30 cellular contexts compared by ENCODE assay signal in genomic region chr2:151882786-151883445, GRCh38.
"Had no signal": no experiment of that assay in that cellular context is flagged by ENCODE, and none has a peak within 500 bp of the region (broad histone marks: within the 10 kb centered on the region; RNA-seq: fewer than 3 reads in every experiment).

No MANE protein-coding gene starts in this region.

- DNase-seq: activated CD4-positive, alpha-beta T cell treated with anti-CD3 and anti-CD28 coated beads, Interleukin-2, amount 10 ng/mL, durations not matched to agents 24 days and 14 days; activated CD4-positive, alpha-beta T cell treated with anti-CD3 and anti-CD28 coated beads, Interleukin-2, amount 50 U/mL, for 4 hours; activated CD8-positive, alpha-beta T cell treated with anti-CD3 and anti-CD28 coated beads for 36 hours; activated effector memory CD4-positive, alpha-beta T cell treated with anti-CD3 and anti-CD28 coated beads, Interleukin-2, amount 50 U/mL, for 16 hours; activated naive CD4-positive, alpha-beta T cell; activated naive CD4-positive, alpha-beta T cell treated with anti-CD3 and anti-CD28 coated beads, Interleukin-2, amount 50 U/mL, for 16 hours; activated naive CD8-positive, alpha-beta T cell treated with anti-CD3 and anti-CD28 coated beads for 36 hours; activated T-cell treated with anti-CD3 and anti-CD28 coated beads, Interleukin-2, amount 50 U/mL, for 1 hour; activated T-cell treated with anti-CD3 and anti-CD28 coated beads, Interleukin-2, amount 50 U/mL, for 72 hours; amniotic stem cell; aorta; brain microvascular endothelial cell; central memory CD4-positive, alpha-beta T cell; MM.1S; MV-4-11; NCI-H1105; NCI-H1417 treated with DMSO at 0.1 percent for 48 hours; NCI-H2029; NCI-H345; NCI-H510A treated with DMSO at 0.1 percent for 48 hours; NCI-H526 treated with DMSO at 0.1 percent for 48 hours; NCI-H774; PC-3; Peyer's patch; RPMI8226; SHP77 treated with DMSO at 0.1 percent for 48 hours; SK-N-SH had no signal

- ATAC-seq: activated CD8-positive, alpha-beta T cell treated with anti-CD3 and anti-CD28 coated beads for 36 hours; activated T-cell treated with anti-CD3 and anti-CD28 coated beads, Interleukin-2, amount 50 U/mL, for 72 hours; activated T-helper 17 cell treated with anti-CD3 and anti-CD28 coated beads, Interleukin-2, amount 50 U/mL, for 72 hours; PC-3 had no signal

- H3K9me3 Mint-ChIP-seq: activated CD8-positive, alpha-beta T cell treated with anti-CD3 and anti-CD28 coated beads for 36 hours; activated naive CD8-positive, alpha-beta T cell treated with anti-CD3 and anti-CD28 coated beads for 36 hours; activated T-cell treated with anti-CD3 and anti-CD28 coated beads, Interleukin-2, amount 50 U/mL, for 72 hours; activated T-helper 17 cell treated with anti-CD3 and anti-CD28 coated beads, Interleukin-2, amount 50 U/mL, for 72 hours; T-helper 2 cell treated with Interferon-gamma antibody and Interleukin-4, amounts not matched to agents 5 μg/mL and 100 μg/mL, for 36 hours had no signal

- H3K27ac Mint-ChIP-seq: activated CD4-positive, alpha-beta T cell treated with anti-CD3 and anti-CD28 coated beads, Interleukin-2, amount 10 ng/mL, durations not matched to agents 24 days and 14 days; activated CD8-positive, alpha-beta T cell treated with anti-CD3 and anti-CD28 coated beads for 36 hours; activated naive CD8-positive, alpha-beta T cell treated with anti-CD3 and anti-CD28 coated beads for 36 hours; activated T-cell treated with anti-CD3 and anti-CD28 coated beads, Interleukin-2, amount 50 U/mL, for 72 hours; activated T-helper 17 cell treated with anti-CD3 and anti-CD28 coated beads, Interleukin-2, amount 50 U/mL, for 72 hours; T-helper 2 cell treated with Interferon-gamma antibody and Interleukin-4, amounts not matched to agents 5 μg/mL and 100 μg/mL, for 36 hours had no signal

- H3K9me3 ChIP-seq: Peyer's patch, SJSA1, SK-N-SH had no signal

- H3K36me3 Mint-ChIP-seq: activated naive CD8-positive, alpha-beta T cell treated with anti-CD3 and anti-CD28 coated beads for 36 hours had no signal

- H3K4me3 Mint-ChIP-seq: activated CD4-positive, alpha-beta T cell treated with anti-CD3 and anti-CD28 coated beads, Interleukin-2, amount 10 ng/mL, durations not matched to agents 24 days and 14 days; activated CD8-positive, alpha-beta T cell treated with anti-CD3 and anti-CD28 coated beads for 36 hours; activated naive CD8-positive, alpha-beta T cell treated with anti-CD3 and anti-CD28 coated beads for 36 hours; activated T-cell treated with anti-CD3 and anti-CD28 coated beads, Interleukin-2, amount 50 U/mL, for 72 hours; activated T-helper 17 cell treated with anti-CD3 and anti-CD28 coated beads, Interleukin-2, amount 50 U/mL, for 72 hours; T-helper 2 cell treated with Interferon-gamma antibody and Interleukin-4, amounts not matched to agents 5 μg/mL and 100 μg/mL, for 36 hours had no signal

- H3K27me3 Mint-ChIP-seq: activated naive CD8-positive, alpha-beta T cell treated with anti-CD3 and anti-CD28 coated beads for 36 hours; activated T-helper 17 cell treated with anti-CD3 and anti-CD28 coated beads, Interleukin-2, amount 50 U/mL, for 72 hours had no signal
